ENCODE assay signal across 30 cellular contexts in genomic region chr13:89520468-89520867, GRCh38.
"Had no signal": no experiment of that assay in that cellular context is flagged by ENCODE, and none has a peak within 500 bp of the region (broad histone marks: within the 10 kb centered on the region; RNA-seq: fewer than 3 reads in every experiment).

No MANE protein-coding gene starts in this region.

- H3K79me2 ChIP-seq: hepatocyte had no signal

- H3K4me3 ChIP-seq: gastrocnemius medialis, hepatocyte, ovary, psoas muscle, right atrium auricular region, smooth muscle cell, stomach, tibial artery, upper lobe of right lung had no signal

- H3K27ac ChIP-seq: gastrocnemius medialis, hepatocyte, ovary, psoas muscle, right atrium auricular region, stomach, tibial artery, upper lobe of right lung had no signal

- H3K9me3 ChIP-seq: gastrocnemius medialis, ovary, psoas muscle, right atrium auricular region, stomach, tibial artery, upper lobe of right lung had no signal

- H3K4me2 ChIP-seq: hepatocyte, smooth muscle cell had no signal

- H3K36me3 ChIP-seq: gastrocnemius medialis, ovary, right atrium auricular region, stomach, tibial artery, upper lobe of right lung had no signal

- H2AFZ ChIP-seq: hepatocyte had no signal

- H3K4me1 ChIP-seq: gastrocnemius medialis, psoas muscle, right atrium auricular region, stomach, tibial artery, upper lobe of right lung had no signal

- FAIRE-seq: colon had no signal

- H3K27me3 ChIP-seq: gastrocnemius medialis, hepatocyte, ovary, right atrium auricular region, stomach, tibial artery, upper lobe of right lung had no signal

- DNase-seq: activated CD4-positive, alpha-beta memory T cell treated with anti-CD3 and anti-CD28 coated beads, Interleukin-2, amount 10 ng/mL, durations not matched to agents 7 days and 5 days; activated CD4-positive, alpha-beta T cell treated with anti-CD3 and anti-CD28 coated beads, Interleukin-2, amount 10 ng/mL, durations not matched to agents 7 days and 5 days; activated CD4-positive, CD25-positive, alpha-beta regulatory T cell treated with anti-CD3 and anti-CD28 coated beads, Interleukin-2, amount 50 U/mL, for 72 hours; activated CD8-positive, alpha-beta memory T cell treated with anti-CD3 and anti-CD28 coated beads, Interleukin-2, amount 50 U/mL, for 48 hours; activated gamma-delta T cell; activated naive CD4-positive, alpha-beta T cell treated with anti-CD3 and anti-CD28 coated beads, Interleukin-2, amount 50 U/mL, for 16 hours; activated T-cell treated with anti-CD3 and anti-CD28 coated beads, Interleukin-2, amount 50 U/mL, for 24 hours; amniotic stem cell; dermis blood vessel endothelial cell; effector CD4-positive, alpha-beta T cell; gastrocnemius medialis; glutamatergic neuron; islet precursor cell; left cardiac atrium; naive thymus-derived CD4-positive, alpha-beta T cell; ovary; psoas muscle; stimulated activated CD4-positive, alpha-beta T cell treated with anti-CD3 and anti-CD28 coated beads, Interleukin-1b, Interleukin-23, amount 100 ng/mL, for 48 hours; stimulated activated CD4-positive, alpha-beta T cell treated with anti-CD3 and anti-CD28 coated beads, Interleukin-4, amount 100 ng/mL, for 4 hours; stimulated activated CD8-positive, alpha-beta memory T cell treated with anti-CD3 and anti-CD28 coated beads, Interleukin-4, amount 100 ng/mL, for 48 hours; stomach; T-helper 17 cell; T1000; tibial artery; upper lobe of right lung had no signal

- ATAC-seq: gastrocnemius medialis; left cardiac atrium; naive thymus-derived CD4-positive, alpha-beta T cell; psoas muscle; stimulated activated memory B cell treated with anti-CD40 and anti-IgM and Interleukin-4, amounts not matched to agents 10 μg/mL and 1 μg/mL and 100 μg/mL, for 72 hours; T-helper 17 cell; upper lobe of right lung had no signal
